In genomic region chr2:124626993-124627392, GRCh38 we compare ENCODE assay signal across 26 cellular contexts.
DNase-seq lines count a peak whose midpoint lies in the region; ATAC-seq, FAIRE-seq and TF ChIP-seq lines count a peak whose summit lies in the region.
"Had no signal": no experiment of that assay in that cellular context is flagged by ENCODE, and none has a peak within 500 bp of the region (broad histone marks: within the 10 kb centered on the region; RNA-seq: fewer than 3 reads in every experiment).

No MANE protein-coding gene starts in this region.

- no peak overlapping the region for H2BK12ac ChIP-seq in H1 (ENCODE audit: low read depth, low read length)

- CTCF ChIA-PET in H1 (lab: Charles Lee; ENCODE audit: partially characterized antibody): no interaction called here

- H2BK120ac ChIP-seq in H1 (replicated peaks; ENCODE audit: low read depth, low read length): no peak overlapping the region
- no peak overlapping the region for H2BK120ac ChIP-seq in mesendoderm (ENCODE audit: low read depth, low read length)

- WGBS in H1 (ENCODE audit: extremely low coverage in 1 of 2, insufficient coverage in 1 of 2, insufficient read length in 1 of 2, insufficient replicate concordance in 2 of 2, low coverage in 1 of 2, low lambda C conversion rate in 2 of 2, missing lambda C conversion rate in 1 of 2), 2 experiments: 83% methylated on average over 4 of the region's 5 CpGs; no CpG with 5 or more reads in 1 of the 2 experiments
- WGBS in mesendoderm (ENCODE audit: extremely low coverage, insufficient coverage, low lambda C conversion rate): no CpG with 5 or more reads among the region's 5 CpGs

- TF ChIP-seq RAD21 in H1 (IDR thresholded peaks at IDR 0.05 in 1 of 2, conservative IDR thresholded peaks at IDR 0.05 in 1 of 2; ENCODE audit: low read depth in 2 of 2, low read length in 2 of 2): no peak

- H3K36me3 ChIP-seq in WERI-Rb-1 (no peaks in the 10 kb centered on the region), H1 (ENCODE audit: control insufficient read depth in 2 of 4, insufficient read depth in 4 of 4, low read length in 3 of 4) (no peaks in the 10 kb centered on the region), mesendoderm (ENCODE audit: control insufficient read depth, insufficient read depth, low read length) (no peaks in the 10 kb centered on the region)
- H3K36me3 ChIP-seq: BE2C, BLaER1 had no signal

- no peak for ATAC-seq in HG02678 (IDR thresholded peaks at IDR 0.05; ENCODE audit: unreplicated experiment)
- ATAC-seq: GM12878 had no signal

- H4K8ac ChIP-seq in H1 (ENCODE audit: extremely low read depth, insufficient read depth, low read length) (no peak overlapping the region; the same call in 1 of the 2 replicates), mesendoderm (ENCODE audit: low read depth, low read length) (no peak overlapping the region)

- no peak overlapping the region for H4K91ac ChIP-seq in H1 (replicated peaks; ENCODE audit: insufficient read length, low read length)

- H2BK15ac ChIP-seq in H1 (ENCODE audit: low read length): no peak overlapping the region
- H2BK15ac ChIP-seq in mesendoderm (replicated peaks; ENCODE audit: low read depth): no peak overlapping the region

- H2BK5ac ChIP-seq in H1 (ENCODE audit: low read depth, low read length) (no peak overlapping the region), mesendoderm (ENCODE audit: low read length) (no peak overlapping the region)

- H3K23ac ChIP-seq in H1 (ENCODE audit: insufficient read length) (no peak overlapping the region), mesendoderm (ENCODE audit: low read length) (no peak overlapping the region)

- H2AK5ac ChIP-seq in H1 (ENCODE audit: low read depth, low read length) (no peak overlapping the region), mesendoderm (ENCODE audit: low read length) (no peak overlapping the region)

- TF ChIP-seq EP300 in H1 (IDR thresholded peaks at IDR 0.05; ENCODE audit: borderline replicate concordance in 1 of 2, low read depth in 2 of 2, low read length in 2 of 2): no peak

- POLR2A ChIA-PET in H1 (lab: Charles Lee; ENCODE audit: partially characterized antibody): no interaction called here

- H3K23me2 ChIP-seq in H1 (ENCODE audit: low read depth, low read length): no peaks in the 10 kb centered on the region

- no peak overlapping the region for H2BK20ac ChIP-seq in H1 (ENCODE audit: low read length)

- H3K56ac ChIP-seq in H1 (replicated peaks; ENCODE audit: insufficient read length, low read depth, low read length) (no peak overlapping the region), mesendoderm (ENCODE audit: low read length) (no peak overlapping the region)

- H3K4ac ChIP-seq in H1 (replicated peaks; ENCODE audit: insufficient read length, low read depth, low read length) (no peak overlapping the region), mesendoderm (ENCODE audit: low read depth, low read length) (no peak overlapping the region)

- H3K4me1 ChIP-seq in H1 (replicated peaks in 1 of 4; ENCODE audit: control insufficient read depth in 3 of 4, insufficient read depth in 4 of 4, low read length in 3 of 4): no peaks in the 10 kb centered on the region
- H3K4me1 ChIP-seq in mesendoderm (ENCODE audit: control insufficient read depth, low read depth, low read length): no peaks in the 10 kb centered on the region
- H3K4me1 ChIP-seq: BE2C, BLaER1 had no signal

- no peaks in the 10 kb centered on the region for H3K79me1 ChIP-seq in H1 (ENCODE audit: low read depth, low read length)
- H3K79me1 ChIP-seq in mesendoderm (ENCODE audit: low read length): no peaks in the 10 kb centered on the region

- H3K27ac ChIP-seq in WERI-Rb-1 (no peak overlapping the region), H1 (ENCODE audit: low read depth, low read length) (no peak overlapping the region), mesendoderm (ENCODE audit: low read depth, low read length) (no peak overlapping the region)
- H3K27ac ChIP-seq: BLaER1 had no signal

- DNase-seq in WERI-Rb-1 (peak; percentile 83), H1 (ENCODE audit: low read depth in 1 of 2, low spot score in 2 of 2) (no peak), mesendoderm (peak; percentile 10), kidney glomerular epithelial cell (lab: John Stamatoyannopoulos, UW) (no peak), pons (ENCODE audit: low spot score) (no peak)
- DNase-seq: 8988T; ACHN; BE2C; C1 segment of cervical spinal cord; CD4-positive, alpha-beta memory T cell; CD4-positive, CD25-positive, alpha-beta regulatory T cell; CD8-positive, alpha-beta memory T cell; COR-L47; DMS 273 treated with DMSO at 0.1 percent for 48 hours; DMS153; DMS53; DMS79; DND-41; EL; GDM1 had no signal

- no peaks in the 10 kb centered on the region for H4K20me1 ChIP-seq in H1 (replicated peaks in 1 of 2; ENCODE audit: control insufficient read depth in 1 of 2, insufficient read depth in 2 of 2, low read length in 2 of 2)
- H4K20me1 ChIP-seq: BLaER1 had no signal

- TF ChIP-seq CTCF in WERI-Rb-1 (IDR thresholded peaks at IDR 0.05; ENCODE audit: low read depth, low read length) (peak; percentile 59), H1 (IDR thresholded peaks at IDR 0.05; ENCODE audit: control extremely low read depth in 1 of 3, insufficient read depth in 1 of 3, low read depth in 1 of 3, low read length in 3 of 3) (no peak)

- FAIRE-seq in H1 (lab: Jason Lieb, UNC): no peak
- FAIRE-seq: A204.1, GM12878, GM12892, GM18507 had no signal

- H3K4me2 ChIP-seq in H1 (ENCODE audit: insufficient read depth in 1 of 2, low read depth in 2 of 2, low read length in 2 of 2): no peak overlapping the region
- H3K4me2 ChIP-seq in mesendoderm (ENCODE audit: low read length): no peak overlapping the region
- H3K4me2 ChIP-seq: BLaER1 had no signal

- H3K79me2 ChIP-seq in H1 (ENCODE audit: control insufficient read depth in 1 of 2, insufficient read depth in 2 of 2, low read length in 2 of 2) (no peaks in the 10 kb centered on the region), mesendoderm (ENCODE audit: control insufficient read depth, insufficient read depth, low read length) (no peaks in the 10 kb centered on the region)

- no peaks in the 10 kb centered on the region for H3K9me3 ChIP-seq in WERI-Rb-1 (ENCODE audit: severe bottlenecking)
- H3K9me3 ChIP-seq in H1 (ENCODE audit: insufficient read depth in 2 of 2, low read depth in 1 of 2, low read length in 1 of 2): no peaks in the 10 kb centered on the region
- H3K9me3 ChIP-seq: BE2C, BLaER1 had no signal

- no peak overlapping the region for H3K14ac ChIP-seq in H1 (ENCODE audit: insufficient read length)

- H3K4me3 ChIP-seq in WERI-Rb-1 (ENCODE audit: low read depth, low read length): no peak overlapping the region
- no peak overlapping the region for H3K4me3 ChIP-seq in H1 (ENCODE audit: extremely low read depth in 1 of 4, insufficient read depth in 2 of 4, low read depth in 3 of 4, low read length in 4 of 4)
- H3K4me3 ChIP-seq in mesendoderm (ENCODE audit: low read length): no peak overlapping the region
- H3K4me3 ChIP-seq: BLaER1, GM12878 had no signal

- H3K27me3 ChIP-seq in WERI-Rb-1 (ENCODE audit: insufficient read depth, low read depth, severe bottlenecking) (no peaks in the 10 kb centered on the region), H1 (replicated peaks in 1 of 4; ENCODE audit: control insufficient read depth in 3 of 4, extremely low read depth in 1 of 4, insufficient read depth in 3 of 4, low read length in 3 of 4) (no peaks in the 10 kb centered on the region), mesendoderm (ENCODE audit: insufficient read depth, low read length, poor library complexity) (no peaks in the 10 kb centered on the region)
- H3K27me3 ChIP-seq: BE2C, BLaER1 had no signal

- no peak overlapping the region for H4K5ac ChIP-seq in H1 (ENCODE audit: insufficient read length, low read depth, low read length)
- H4K5ac ChIP-seq in mesendoderm (ENCODE audit: low read length): no peak overlapping the region

- H3K18ac ChIP-seq in H1 (ENCODE audit: extremely low read depth, low read length) (no peak overlapping the region), mesendoderm (ENCODE audit: low read length) (no peak overlapping the region)

- no peak for TF ChIP-seq POLR2A in H1 (IDR thresholded peaks at IDR 0.05; ENCODE audit: control extremely low read depth in 1 of 2, low read depth in 2 of 2, low read length in 2 of 2)

- H2AFZ ChIP-seq in H1 (ENCODE audit: low read length): 0 out of 2 replicates have a peak overlapping the region, but pooled peaks have one; percentile 44

- H3K9ac ChIP-seq in H1 (replicated peaks in 1 of 4; ENCODE audit: extremely low read depth in 1 of 4, low read depth in 3 of 4, low read length in 3 of 4): no peak overlapping the region
- no peak overlapping the region for H3K9ac ChIP-seq in mesendoderm (ENCODE audit: low read length)
- H3K9ac ChIP-seq: BLaER1 had no signal

TF ChIP-seq in H1, 55 proteins besides CTCF, POLR2A, EP300 and RAD21 (continues in another document):
- no peak for TF ChIP-seq SP4 (IDR thresholded peaks at IDR 0.05; ENCODE audit: low read length)
- TF ChIP-seq CEBPB (IDR thresholded peaks at IDR 0.05; ENCODE audit: low read depth, low read length): no peak
- no peak for TF ChIP-seq ATF2 (IDR thresholded peaks at IDR 0.05; ENCODE audit: low read length)
- no peak for TF ChIP-seq TAF7 (optimal IDR thresholded peaks at IDR 0.05; ENCODE audit: borderline replicate concordance, low read depth, low read length)
- no peak for TF ChIP-seq SP1 (IDR thresholded peaks at IDR 0.05; ENCODE audit: low read depth, low read length)
- TF ChIP-seq ASH2L (IDR thresholded peaks at IDR 0.05; ENCODE audit: low read length): no peak
- no peak for TF ChIP-seq CTBP2 (IDR thresholded peaks at IDR 0.05; ENCODE audit: borderline replicate concordance, insufficient read depth, insufficient read length, low read length)
- TF ChIP-seq BRCA1 (IDR thresholded peaks at IDR 0.05; ENCODE audit: low read depth, low read length): no peak
- no peak for TF ChIP-seq JUND (IDR thresholded peaks at IDR 0.05; ENCODE audit: low read length)
- no peak for TF ChIP-seq MAFK (IDR thresholded peaks at IDR 0.05; ENCODE audit: low read depth, low read length)
- TF ChIP-seq SAP30 (IDR thresholded peaks at IDR 0.05; ENCODE audit: insufficient read depth, insufficient replicate concordance, low read length): no peak
- no peak for TF ChIP-seq SIRT6 (IDR thresholded peaks at IDR 0.05; ENCODE audit: low read length)
- no peak for TF ChIP-seq YY1 (IDR thresholded peaks at IDR 0.05; ENCODE audit: low read depth, low read length)
- TF ChIP-seq HDAC2 (IDR thresholded peaks at IDR 0.05; ENCODE audit: borderline replicate concordance in 1 of 2, low read depth in 2 of 2, low read length in 2 of 2): no peak

Comparison
In these comparisons a context has a peak if more than half of its experiments do, and no peak if none do; other contexts are left out.
1. DNase-seq: peak in WERI-Rb-1 (single experiment) and mesendoderm (single experiment); none in H1 (0 of 2), kidney glomerular epithelial cell (single experiment) and pons (single experiment).